ENCODE assay signal across 23 cellular contexts in the genomic region with DNA sequence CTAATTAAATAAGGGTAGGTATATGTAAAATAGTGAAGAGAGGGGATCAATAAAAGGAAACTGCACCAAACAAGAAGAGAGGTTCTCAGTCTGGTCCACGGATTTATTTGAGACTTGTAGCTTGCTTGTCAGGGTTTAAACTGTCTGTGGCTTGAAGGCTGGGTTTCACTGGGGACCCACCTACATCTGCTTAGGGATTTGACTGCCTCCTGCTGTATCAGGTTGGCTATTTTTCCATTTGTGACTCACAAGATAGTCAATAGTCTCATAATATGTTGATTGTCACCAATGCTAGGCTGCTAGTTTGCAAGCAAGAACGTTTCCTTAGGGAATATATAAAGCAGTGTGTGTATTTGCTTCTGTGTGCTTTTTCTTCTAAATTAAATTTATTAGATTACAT.
"Had no signal": no experiment of that assay in that cellular context is flagged by ENCODE, and none has a peak within 500 bp of the region (broad histone marks: within the 10 kb centered on the region; RNA-seq: fewer than 3 reads in every experiment).

No MANE protein-coding gene starts in this region.

- ATAC-seq: esophagus mucosa; gastrocnemius medialis; mucosa of descending colon; psoas muscle; right cardiac atrium; stimulated activated memory B cell treated with anti-CD40 and anti-IgM and Interleukin-4, amounts not matched to agents 10 μg/mL and 1 μg/mL and 100 μg/mL, for 72 hours; stimulated activated naive CD8-positive, alpha-beta T cell treated with anti-CD3 and anti-CD28 coated beads, Interleukin-15, Interleukin-2, amounts not matched to agents 100 U/mL and 50 U/mL, for 24 hours had no signal

- H3K36me3 ChIP-seq: gastrocnemius medialis, sigmoid colon, tibial artery had no signal

- DNase-seq: dorsolateral prefrontal cortex; effector CD4-positive, alpha-beta T cell; foreskin fibroblast; gastrocnemius medialis; head of caudate nucleus; immature natural killer cell; islet precursor cell; kidney glomerular epithelial cell; mucosa of descending colon; naive B cell; nucleus accumbens; psoas muscle; right cardiac atrium; sigmoid colon; stimulated activated CD4-positive, alpha-beta T cell treated with anti-CD3 and anti-CD28 coated beads, Interleukin-4, amount 100 ng/mL, for 4 hours; stimulated activated naive CD8-positive, alpha-beta T cell treated with anti-CD3 and anti-CD28 coated beads, Interleukin-15, Interleukin-2, amounts not matched to agents 100 U/mL and 50 U/mL, for 24 hours; substantia nigra; testis; tibial artery had no signal

- H3K4me1 ChIP-seq: gastrocnemius medialis, psoas muscle, sigmoid colon, testis, tibial artery had no signal

- H3K27ac ChIP-seq: dorsolateral prefrontal cortex, epithelial cell of prostate, gastrocnemius medialis, psoas muscle, sigmoid colon, testis, tibial artery had no signal

- H3K9me3 ChIP-seq: gastrocnemius medialis, mucosa of descending colon, psoas muscle, sigmoid colon, testis, tibial artery had no signal

- H3K4me3 ChIP-seq: dorsolateral prefrontal cortex, gastrocnemius medialis, lung, mucosa of descending colon, psoas muscle, sigmoid colon, testis, tibial artery had no signal

- H3K27me3 ChIP-seq: dorsolateral prefrontal cortex, gastrocnemius medialis, sigmoid colon, testis, tibial artery had no signal
